ENCODE assay signal across 30 cellular contexts in genomic region chr12:104768033-104768432, GRCh38.
"Had no signal": no experiment of that assay in that cellular context is flagged by ENCODE, and none has a peak within 500 bp of the region (broad histone marks: within the 10 kb centered on the region; RNA-seq: fewer than 3 reads in every experiment).

No MANE protein-coding gene starts in this region.

- H3K4me3 Mint-ChIP-seq: activated B cell treated with CpG ODN at 0.5 μM for 24 hours; activated naive CD8-positive, alpha-beta T cell; effector memory CD8-positive, alpha-beta T cell; mesothelial cell of epicardium; naive B cell; nephron progenitor cell; stimulated activated effector memory CD8-positive, alpha-beta T cell treated with anti-CD3 and anti-CD28 coated beads, Interleukin-12 subunit alpha, Interleukin-12 subunit beta, amount 100 ng/mL, for 72 hours; T-helper 2 cell treated with Interferon-gamma antibody and Interleukin-4, amounts not matched to agents 5 μg/mL and 100 μg/mL, for 36 hours had no signal

- DNase-seq: activated B cell treated with CpG ODN at 0.5 μM for 24 hours; activated CD4-positive, alpha-beta T cell treated with anti-CD3 and anti-CD28 coated beads, Interleukin-2, amount 50 U/mL, for 4 hours; activated effector memory CD4-positive, alpha-beta T cell treated with Interleukin-2 at 50 U/mL for 16 hours; activated naive CD4-positive, alpha-beta T cell treated with Interleukin-2 at 50 U/mL for 16 hours; activated T-cell treated with anti-CD3 and anti-CD28 coated beads for 4 hours; anterior cingulate cortex; dorsolateral prefrontal cortex; effector memory CD8-positive, alpha-beta T cell; hippocampal formation; kidney; left colon; naive B cell; nephron progenitor cell; nucleus accumbens; pancreas; psoas muscle; sigmoid colon; small intestine; stimulated activated CD4-positive, alpha-beta T cell treated with anti-CD3 and anti-CD28 coated beads, Interleukin-4, amount 100 ng/mL, for 24 hours; stomach; thyroid gland; upper lobe of left lung had no signal

- H3K36me3 ChIP-seq: cardiac muscle cell, gastroesophageal sphincter, pancreas, sigmoid colon, stomach, thyroid gland, upper lobe of left lung, vagina had no signal

- H3K27ac ChIP-seq: cardiac muscle cell, coronary artery, dorsolateral prefrontal cortex, gastroesophageal sphincter, pancreas, psoas muscle, sigmoid colon, stomach, thyroid gland, upper lobe of left lung, vagina had no signal

- H3K4me3 ChIP-seq: cardiac muscle cell, coronary artery, dorsolateral prefrontal cortex, gastroesophageal sphincter, pancreas, psoas muscle, sigmoid colon, stomach, thyroid gland, upper lobe of left lung, vagina had no signal

- H3K36me3 Mint-ChIP-seq: stimulated activated effector memory CD8-positive, alpha-beta T cell treated with anti-CD3 and anti-CD28 coated beads, Interleukin-12 subunit alpha, Interleukin-12 subunit beta, amount 100 ng/mL, for 72 hours had no signal

- H3K27ac Mint-ChIP-seq: activated B cell treated with CpG ODN at 0.5 μM for 24 hours; activated naive CD8-positive, alpha-beta T cell; effector memory CD8-positive, alpha-beta T cell; mesothelial cell of epicardium; naive B cell; nephron progenitor cell; T-helper 2 cell treated with Interferon-gamma antibody and Interleukin-4, amounts not matched to agents 5 μg/mL and 100 μg/mL, for 36 hours had no signal

- H3K27me3 Mint-ChIP-seq: activated naive CD8-positive, alpha-beta T cell; effector memory CD8-positive, alpha-beta T cell had no signal

- H3K4me1 ChIP-seq: pancreas, psoas muscle, sigmoid colon, thyroid gland, vagina had no signal

- H3K4me1 Mint-ChIP-seq: mesothelial cell of epicardium had no signal

- H3K9me3 ChIP-seq: pancreas, psoas muscle, thyroid gland, vagina had no signal

- H3K27me3 ChIP-seq: cardiac muscle cell, dorsolateral prefrontal cortex, gastroesophageal sphincter, pancreas, sigmoid colon, stomach, thyroid gland, upper lobe of left lung, vagina had no signal
